In the genomic region with DNA sequence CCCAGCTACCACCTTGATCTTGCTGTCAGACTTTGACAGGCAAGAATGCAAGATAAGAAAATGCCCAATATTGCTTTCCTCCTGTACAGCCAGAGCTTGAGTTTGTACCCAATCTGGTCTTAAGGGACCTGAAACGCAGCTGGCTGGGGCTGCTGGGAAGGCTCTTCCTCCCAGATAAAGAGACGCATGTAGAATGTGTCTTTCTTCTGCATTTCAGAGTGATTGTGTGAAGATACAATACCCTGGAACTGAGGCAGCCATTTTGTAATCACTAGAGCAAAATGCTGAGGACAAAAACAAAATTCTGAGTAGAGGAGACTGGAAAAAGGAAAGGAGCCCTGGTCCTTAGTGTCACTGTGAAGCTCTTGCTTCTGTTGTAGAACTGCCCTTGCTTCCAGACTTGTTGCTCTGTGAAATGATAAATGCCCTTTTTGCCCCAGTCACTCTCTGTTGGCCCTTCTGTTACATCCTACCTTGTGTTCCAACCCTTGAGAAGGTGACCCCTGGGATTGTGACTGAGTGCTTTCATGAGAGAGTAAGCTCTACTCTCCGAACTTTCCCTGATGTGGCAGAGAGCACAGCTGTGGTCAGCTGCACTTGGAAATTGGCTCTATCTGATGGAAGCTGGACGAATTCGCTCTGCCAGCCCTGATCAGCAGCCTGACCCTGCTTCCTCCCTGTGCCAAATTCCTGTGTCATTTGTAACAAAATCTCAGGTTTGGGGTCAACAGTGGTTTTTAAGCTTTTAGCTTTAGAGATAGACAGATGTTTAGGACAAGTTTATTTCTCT, we compare ENCODE assay signal across 18 cellular contexts.
DNase-seq lines count a peak whose midpoint lies in the region; ATAC-seq and TF ChIP-seq lines count a peak whose summit lies in the region.
"Had no signal": no experiment of that assay in that cellular context is flagged by ENCODE, and none has a peak within 500 bp of the region (broad histone marks: within the 10 kb centered on the region; RNA-seq: fewer than 3 reads in every experiment).

No MANE protein-coding gene starts in this region.

- H3K4me3 ChIP-seq in DND-41 (ENCODE audit: low read depth in 1 of 2, low read length in 2 of 2): no peak overlapping the region
- no peak overlapping the region for H3K4me3 ChIP-seq in SK-N-SH (ENCODE audit: low read depth in 2 of 2, low read length in 1 of 2)
- H3K4me3 ChIP-seq in left ventricle myocardium inferior: peak overlapping the region; percentile 18
- H3K4me3 ChIP-seq: suprapubic skin had no signal

- H3K27me3 ChIP-seq in DND-41 (ENCODE audit: insufficient read depth, low read length, poor library complexity) (no peaks in the 10 kb centered on the region), SK-N-SH (ENCODE audit: insufficient read depth) (no peaks in the 10 kb centered on the region), left ventricle myocardium inferior (ENCODE audit: low read depth) (no peaks in the 10 kb centered on the region)
- H3K27me3 ChIP-seq: suprapubic skin had no signal

- POLR2A ChIA-PET in SK-N-SH (lab: Yijun Ruan, JAX): no interaction called here

- no peak for TF ChIP-seq EP300 in SK-N-SH (IDR thresholded peaks at IDR 0.05; ENCODE audit: borderline replicate concordance in 1 of 2, low read depth in 1 of 2, low read length in 1 of 2)

- peak overlapping the region; percentile 42 for H3K27ac Mint-ChIP-seq in progenitor cell of endocrine pancreas
- H3K27ac Mint-ChIP-seq: activated naive CD4-positive, alpha-beta T cell treated with anti-CD3 and anti-CD28 coated beads for 36 hours; effector memory CD8-positive, alpha-beta T cell; T-helper 2 cell treated with Interferon-gamma antibody and Interleukin-4, amounts not matched to agents 5 μg/mL and 100 μg/mL, for 36 hours had no signal

- no peak for TF ChIP-seq CTCF in DND-41 (IDR thresholded peaks at IDR 0.05; ENCODE audit: borderline replicate concordance, extremely low read depth, low read length, poor library complexity, severe bottlenecking)
- no peak for TF ChIP-seq CTCF in SK-N-SH (IDR thresholded peaks at IDR 0.05)
- TF ChIP-seq CTCF in left ventricle myocardium inferior (IDR thresholded peaks at IDR 0.05; ENCODE audit: borderline replicate concordance): no peak
- no peak for TF ChIP-seq CTCF in progenitor cell of endocrine pancreas (IDR thresholded peaks at IDR 0.05; ENCODE audit: unreplicated experiment)

- CTCF ChIA-PET in SK-N-SH (lab: Yijun Ruan, JAX): interaction anchor here (0.9 kb wide), 1 partner anchor 13 kb away, joined by 3 read pairs; no protein-coding TSS in a partner anchor

- H3K9me3 Mint-ChIP-seq in progenitor cell of endocrine pancreas (ENCODE audit: low read depth): peaks cover 4% of the 10 kb centered on the region
- H3K9me3 Mint-ChIP-seq: activated naive CD4-positive, alpha-beta T cell treated with anti-CD3 and anti-CD28 coated beads for 36 hours; effector memory CD8-positive, alpha-beta T cell; T-helper 2 cell treated with Interferon-gamma antibody and Interleukin-4, amounts not matched to agents 5 μg/mL and 100 μg/mL, for 36 hours had no signal

- no peak overlapping the region for H3K4me3 Mint-ChIP-seq in progenitor cell of endocrine pancreas (ENCODE audit: low read depth)
- H3K4me3 Mint-ChIP-seq: activated naive CD4-positive, alpha-beta T cell treated with anti-CD3 and anti-CD28 coated beads for 36 hours; effector memory CD8-positive, alpha-beta T cell; T-helper 2 cell treated with Interferon-gamma antibody and Interleukin-4, amounts not matched to agents 5 μg/mL and 100 μg/mL, for 36 hours had no signal

- no peaks in the 10 kb centered on the region for H3F3A ChIP-seq in SK-N-SH (replicated peaks; ENCODE audit: insufficient read depth)

- peak overlapping the region; percentile 51; the same call in 1 of the 2 replicates for H2AFZ ChIP-seq in DND-41 (ENCODE audit: low read depth, low read length)
- H2AFZ ChIP-seq in SK-N-SH (ENCODE audit: low read depth): no peak overlapping the region

- H3K4me2 ChIP-seq in DND-41 (ENCODE audit: insufficient read depth, low read length) (no peak overlapping the region), SK-N-SH (no peak overlapping the region)

- DNase-seq in DND-41 (no peak), SK-N-SH (peak; percentile 60), left ventricle myocardium inferior (peak; percentile 27), progenitor cell of endocrine pancreas (ENCODE audit: low spot score, unreplicated experiment) (no peak), kidney glomerular epithelial cell (lab: John Stamatoyannopoulos, UW) (no peak), midbrain (lab: John Stamatoyannopoulos, UW) (no peak), germinal center (ENCODE audit: low spot score) (no peak)
- DNase-seq in activated CD8-positive, alpha-beta memory T cell treated with anti-CD3 and anti-CD28 coated beads, Interleukin-2, amount 50 U/mL, for 48 hours: no peak
- DNase-seq: activated naive CD4-positive, alpha-beta T cell treated with anti-CD3 and anti-CD28 coated beads for 36 hours; effector memory CD8-positive, alpha-beta T cell; H7; islet precursor cell; NK-92 treated with Interleukin-12 subunit alpha and Interleukin-12 subunit beta, amount 100 ng/mL, for 24 hours; SHP77 had no signal

- H3K79me2 ChIP-seq in DND-41 (ENCODE audit: insufficient read depth, low read length) (no peaks in the 10 kb centered on the region), SK-N-SH (ENCODE audit: insufficient read depth) (no peaks in the 10 kb centered on the region)

- WGBS in SK-N-SH (ENCODE audit: low lambda C conversion rate): 75% methylated on average over 5 of the region's 5 CpGs

- no peaks in the 10 kb centered on the region for H3K9me3 ChIP-seq in DND-41 (ENCODE audit: insufficient read depth, low read length, severe bottlenecking)
- no peaks in the 10 kb centered on the region for H3K9me3 ChIP-seq in SK-N-SH
- no peaks in the 10 kb centered on the region for H3K9me3 ChIP-seq in left ventricle myocardium inferior (replicated peaks)
- H3K9me3 ChIP-seq: suprapubic skin had no signal

- H3K27me3 Mint-ChIP-seq in progenitor cell of endocrine pancreas: no peaks in the 10 kb centered on the region

- H4K20me1 ChIP-seq in DND-41 (ENCODE audit: insufficient read depth, low read length) (no peaks in the 10 kb centered on the region), SK-N-SH (ENCODE audit: insufficient read depth) (no peaks in the 10 kb centered on the region)

- H3K27ac ChIP-seq in DND-41 (ENCODE audit: low read length) (no peak overlapping the region), SK-N-SH (ENCODE audit: low read depth in 2 of 2, low read length in 1 of 2) (peak overlapping the region in 1 of 2 experiments; percentile 50; a peak in 2 of 4 replicates), left ventricle myocardium inferior (replicated peaks) (peak overlapping the region; percentile 73)
- H3K27ac ChIP-seq: suprapubic skin had no signal

- no peaks in the 10 kb centered on the region for H3K36me3 ChIP-seq in DND-41 (ENCODE audit: insufficient read depth, low read length)
- no peaks in the 10 kb centered on the region for H3K36me3 ChIP-seq in SK-N-SH (replicated peaks in 1 of 2; ENCODE audit: control insufficient read depth in 1 of 2, insufficient read depth in 2 of 2, low read length in 1 of 2)
- no peaks in the 10 kb centered on the region for H3K36me3 ChIP-seq in left ventricle myocardium inferior
- H3K36me3 ChIP-seq: suprapubic skin had no signal

- ATAC-seq in DND-41 (ENCODE audit: insufficient read depth, low read depth): no peak
- ATAC-seq: effector memory CD8-positive, alpha-beta T cell; HepG2 had no signal

- peaks cover 26% of the 10 kb centered on the region for H3K4me1 Mint-ChIP-seq in progenitor cell of endocrine pancreas (ENCODE audit: low read depth)

- no peaks in the 10 kb centered on the region for H3K4me1 ChIP-seq in DND-41 (ENCODE audit: insufficient read depth, low read length)
- peaks cover 0 to 17% of the 10 kb centered on the region in 2 experiments; a peak in 3 of 4 replicates for H3K4me1 ChIP-seq in SK-N-SH (ENCODE audit: control insufficient read depth in 1 of 2, insufficient read depth in 2 of 2, low read depth in 1 of 2, low read length in 1 of 2)
- peaks cover 42% of the 10 kb centered on the region for H3K4me1 ChIP-seq in left ventricle myocardium inferior

- H3K36me3 Mint-ChIP-seq in progenitor cell of endocrine pancreas (ENCODE audit: insufficient read depth): no peaks in the 10 kb centered on the region
- H3K36me3 Mint-ChIP-seq: brain had no signal

- no peaks in the 10 kb centered on the region for H3K9me2 ChIP-seq in SK-N-SH

- intact Hi-C loops in left ventricle myocardium inferior (cut with micrococcal nuclease): no loop called here

- 0 out of 2 replicates have a peak, but pooled peaks have one; percentile 11 for TF ChIP-seq RAD21 in SK-N-SH (IDR thresholded peaks at IDR 0.05; ENCODE audit: low read length)

- H3K9ac ChIP-seq in DND-41 (ENCODE audit: low read depth, low read length) (no peak overlapping the region), SK-N-SH (no peak overlapping the region)

TF ChIP-seq in SK-N-SH, 30 proteins besides CTCF, POLR2A, EP300 and RAD21:
- TF ChIP-seq RFX5 (IDR thresholded peaks at IDR 0.05; ENCODE audit: low read length): no peak
- no peak for TF ChIP-seq TCF12 (IDR thresholded peaks at IDR 0.05)
- no peak for TF ChIP-seq MAX (IDR thresholded peaks at IDR 0.05; ENCODE audit: low read depth)
- no peak for TF ChIP-seq SMC3 (IDR thresholded peaks at IDR 0.05; ENCODE audit: low read depth, low read length)
- TF ChIP-seq GATA2 (CRISPR knock-in tag; IDR thresholded peaks at IDR 0.05): peak; percentile 51; the same call in 1 of the 2 replicates
- TF ChIP-seq USF1 (IDR thresholded peaks at IDR 0.05; ENCODE audit: borderline replicate concordance, low read depth): no peak
- TF ChIP-seq EZH2phosphoT487 (IDR thresholded peaks at IDR 0.05; ENCODE audit: borderline replicate concordance, low read depth): no peak
- no peak for TF ChIP-seq FOXM1 (IDR thresholded peaks at IDR 0.05; ENCODE audit: low read depth)
- no peak for TF ChIP-seq YY1 (IDR thresholded peaks at IDR 0.05; ENCODE audit: low read depth)
- TF ChIP-seq GABPA (IDR thresholded peaks at IDR 0.05; ENCODE audit: low read depth): no peak
- no peak for TF ChIP-seq POLR2AphosphoS5 (IDR thresholded peaks at IDR 0.05; ENCODE audit: low read depth, low read length)
- TF ChIP-seq RCOR1 (IDR thresholded peaks at IDR 0.05; ENCODE audit: low read length): peak; percentile 38; the same call in 1 of the 2 replicates

Comparison
In these comparisons a context has a peak if more than half of its experiments do, and no peak if none do; other contexts are left out.
1. DNase-seq: peak in SK-N-SH (single experiment) and left ventricle myocardium inferior (single experiment); none in DND-41 (single experiment), progenitor cell of endocrine pancreas (single experiment), activated CD8-positive, alpha-beta memory T cell treated with anti-CD3 and anti-CD28 coated beads, Interleukin-2, amount 50 U/mL, for 48 hours (single experiment), kidney glomerular epithelial cell (single experiment), midbrain (single experiment) and germinal center (single experiment).